17 cellular contexts compared by ENCODE assay signal in the genomic region with DNA sequence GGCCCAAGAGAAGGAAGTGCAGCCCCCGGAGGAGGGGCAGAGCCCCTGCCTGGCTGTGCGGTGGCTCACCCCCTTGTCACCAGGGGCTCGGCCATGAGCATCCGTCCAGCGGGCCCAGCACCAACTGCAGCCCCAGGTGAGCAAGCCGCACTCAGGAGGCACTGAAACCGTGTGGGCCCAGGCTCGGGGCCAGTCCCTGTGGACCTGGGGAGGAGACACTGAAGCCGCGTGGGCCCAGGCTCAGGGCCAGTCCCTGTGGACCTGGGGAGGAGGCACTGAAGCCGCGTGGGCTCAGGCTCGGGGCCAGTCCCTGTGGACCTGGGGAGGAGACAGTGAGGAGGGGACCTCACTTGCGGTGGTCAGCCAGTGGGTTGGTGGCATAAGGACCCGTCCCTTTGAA. TPM values are rescaled to one million over a fixed set of nuclear protein-coding genes. Genes with fewer than 3 reads are reported as not detected.
DNase-seq lines count a peak whose midpoint lies in the region; ATAC-seq and TF ChIP-seq lines count a peak whose summit lies in the region.
"Had no signal": no experiment of that assay in that cellular context is flagged by ENCODE, and none has a peak within 500 bp of the region (broad histone marks: within the 10 kb centered on the region; RNA-seq: fewer than 3 reads in every experiment).

No MANE protein-coding gene starts in this region.

- peak; percentile 45 for DNase-seq in Right ventricle myocardium superior
- no peak for DNase-seq in cardiac septum (ENCODE audit: low spot score)
- no peak for DNase-seq in esophagus squamous epithelium (lab: John Stamatoyannopoulos, UW)
- DNase-seq in mucosa of descending colon = peak in 2 of 3 donors; percentile 7 to 43
- no peak for DNase-seq in uterus
- no peak for DNase-seq in dorsolateral prefrontal cortex
- no peak for DNase-seq in cerebellar nuclear complex (lab: John Stamatoyannopoulos, UW)
- DNase-seq in pons (ENCODE audit: low spot score) = no peak
- DNase-seq: DND-41, GDM1, KBM-7, NCI-H1048, NCI-H1436 treated with DMSO at 0.1 percent for 48 hours, NCI-H2029 treated with DMSO at 0.1 percent for 48 hours, NCI-H524 had no signal

- WGBS in esophagus squamous epithelium, 2 donors = 94% methylated on average over 5 of the region's 15 CpGs; no CpG with 5 or more reads in 1 of the 2 donors

- TF ChIP-seq CTCF in esophagus squamous epithelium (IDR thresholded peaks at IDR 0.05) (no peak), mucosa of descending colon (IDR thresholded peaks at IDR 0.05) (no peak), uterus (IDR thresholded peaks at IDR 0.05) (no peak), dorsolateral prefrontal cortex (IDR thresholded peaks at IDR 0.05 in 54 of 56, conservative IDR thresholded peaks at IDR 0.05 in 2 of 56; ENCODE audit: low read depth in 1 of 56, partially characterized antibody in 56 of 56) (no peak)

- peaks cover 42 to 95% (median 51%) of the 10 kb centered on the region in 3 donors for H3K4me1 ChIP-seq in esophagus squamous epithelium
- H3K4me1 ChIP-seq in mucosa of descending colon (ENCODE audit: low read depth) = peaks cover 8% of the 10 kb centered on the region
- peaks cover 0 to 17% of the 10 kb centered on the region in 2 donors for H3K4me1 ChIP-seq in uterus

- H3K4me3 ChIP-seq in esophagus squamous epithelium (no peak overlapping the region), mucosa of descending colon (no peak overlapping the region), uterus (no peak overlapping the region), dorsolateral prefrontal cortex (no peak overlapping the region)

- H3K36me3 ChIP-seq in esophagus squamous epithelium (no peaks in the 10 kb centered on the region), mucosa of descending colon (ENCODE audit: low read depth) (no peaks in the 10 kb centered on the region), uterus (no peaks in the 10 kb centered on the region)

- H3K9me3 ChIP-seq in esophagus squamous epithelium (no peaks in the 10 kb centered on the region), mucosa of descending colon (no peaks in the 10 kb centered on the region), uterus (no peaks in the 10 kb centered on the region)

- ATAC-seq in Right ventricle myocardium superior (ENCODE audit: poor library complexity) (no peak), mucosa of descending colon (no peak)

- TF ChIP-seq POLR2A in esophagus squamous epithelium (IDR thresholded peaks at IDR 0.05) = no peak
- no peak for TF ChIP-seq POLR2A in uterus (IDR thresholded peaks at IDR 0.05)

- intact Hi-C loops in Right ventricle myocardium superior (cut with DNase I) (no loop called here), cardiac septum (cut with DNase I) (no loop called here), esophagus squamous epithelium (cut with DNase I) (no loop called here), mucosa of descending colon (cut with DNase I, micrococcal nuclease) (no loop called here), uterus (cut with DNase I; ENCODE audit: low total_unique reads) (no loop called here), dorsolateral prefrontal cortex (cut with DNase I) (no loop called here)

- H3K27me3 ChIP-seq in esophagus squamous epithelium = peaks cover 0 to 25% (median 0%) of the 10 kb centered on the region in 4 donors
- H3K27me3 ChIP-seq in uterus = no peaks in the 10 kb centered on the region
- peaks cover 0 to 16% (median 0%) of the 10 kb centered on the region in 45 donors for H3K27me3 ChIP-seq in dorsolateral prefrontal cortex

- H3K27ac ChIP-seq in esophagus squamous epithelium (peak overlapping the region in 3 of 4 donors; percentile 22 to 91 (median 30)), uterus (peak overlapping the region; percentile 60 to 87), dorsolateral prefrontal cortex (no peak overlapping the region)

RNA-seq across cellular contexts. Expression of a gene that starts 13.9 kb away (rescaled TPM):
- total RNA-seq in Right ventricle myocardium superior (23.0 TPM), cardiac septum (35.1 TPM), esophagus squamous epithelium (10 to 100 TPM; 23.3 to 75.9 (median 46.4) TPM), mucosa of descending colon (10 to 100 TPM; 18.5 to 32.2 (median 23.6) TPM), uterus (100 to 1,000 TPM in 1 of 4 donors, 10 to 100 TPM in 3; 11.2 to 112 (median 25.1) TPM), dorsolateral prefrontal cortex (10 to 100 TPM in 10 of 120 experiments, 1 to 10 TPM in 108, under 1 TPM in 2; 0.81 to 18.5 (median 3.8) TPM)

RNA-seq across cellular contexts. Expression of a gene that starts 24.9 kb away (rescaled TPM):
- 5.8 TPM for total RNA-seq in Right ventricle myocardium superior
- total RNA-seq in cardiac septum = 0.75 TPM
- total RNA-seq in esophagus squamous epithelium = not detected
- total RNA-seq in mucosa of descending colon = not detected
- not detected for total RNA-seq in uterus
- not detected for total RNA-seq in dorsolateral prefrontal cortex
- total RNA-seq: A172, H4 had no signal

RNA-seq across cellular contexts. Expression of a gene that starts 28.0 kb away (rescaled TPM):
- not detected for total RNA-seq in Right ventricle myocardium superior
- total RNA-seq in cardiac septum = 0.78 TPM
- 10 to 100 TPM in 3 of 4 donors, not detected in 1; 14.7 to 23.8 (median 15.0) TPM for total RNA-seq in esophagus squamous epithelium
- under 1 TPM in 1 of 3 donors, not detected in 2; 0.46 TPM for total RNA-seq in mucosa of descending colon
- total RNA-seq in uterus = 1 to 10 TPM in 1 of 4 donors, under 1 TPM in 1, not detected in 2; 0.95 to 1.5 TPM
- 1 to 10 TPM in 5 of 120 experiments, under 1 TPM in 4, not detected in 111; 0.81 to 1.9 (median 1.2) TPM for total RNA-seq in dorsolateral prefrontal cortex
- total RNA-seq: A172, H4 had no signal

RNA-seq across cellular contexts. Expression of a gene that starts 32.0 kb away (rescaled TPM):
- total RNA-seq in Right ventricle myocardium superior = not detected
- total RNA-seq in cardiac septum = not detected
- total RNA-seq in esophagus squamous epithelium = 100 to 1,000 TPM in 1 of 4 donors, 10 to 100 TPM in 3; 28.7 to 110 (median 69.3) TPM
- total RNA-seq in mucosa of descending colon = 1 to 10 TPM in 2 of 3 donors, under 1 TPM in 1; 0.98 to 2.4 (median 2.1) TPM
- 1 to 10 TPM in 1 of 4 donors, not detected in 3; 2.0 TPM for total RNA-seq in uterus
- 1 to 10 TPM in 2 of 120 experiments, under 1 TPM in 1, not detected in 117; 0.29 to 2.8 (median 2.4) TPM for total RNA-seq in dorsolateral prefrontal cortex
- total RNA-seq: A172, H4 had no signal

RNA-seq across cellular contexts. Expression of a gene that starts 52.7 kb away (rescaled TPM):
- total RNA-seq in Right ventricle myocardium superior (35.7 TPM), cardiac septum (41.5 TPM), esophagus squamous epithelium (1 to 10 TPM in 2 of 4 donors, under 1 TPM in 1, not detected in 1; 0.76 to 3.1 (median 1.6) TPM), mucosa of descending colon (1 to 10 TPM in 1 of 3 donors, under 1 TPM in 1, not detected in 1; 0.72 to 2.7 TPM), uterus (10 to 100 TPM in 2 of 4 donors, 1 to 10 TPM in 1, not detected in 1; 3.2 to 60.6 (median 29.3) TPM), dorsolateral prefrontal cortex (1 to 10 TPM in 65 of 120 experiments, under 1 TPM in 18, not detected in 37; 0.41 to 5.1 (median 1.5) TPM)
- total RNA-seq: A172, H4 had no signal

Comparison
In these comparisons a context has a peak if more than half of its experiments do, and no peak if none do; other contexts are left out.
1. DNase-seq: peak in Right ventricle myocardium superior (single experiment) and mucosa of descending colon (2 of 3); none in cardiac septum (single experiment), esophagus squamous epithelium (single experiment), uterus (0 of 2), dorsolateral prefrontal cortex (0 of 10), cerebellar nuclear complex (0 of 2) and pons (single experiment).
2. H3K27ac ChIP-seq: peak in esophagus squamous epithelium (3 of 4) and uterus (2 of 2); none in dorsolateral prefrontal cortex (0 of 59).